28 cellular contexts compared by ENCODE assay signal in the genomic region with DNA sequence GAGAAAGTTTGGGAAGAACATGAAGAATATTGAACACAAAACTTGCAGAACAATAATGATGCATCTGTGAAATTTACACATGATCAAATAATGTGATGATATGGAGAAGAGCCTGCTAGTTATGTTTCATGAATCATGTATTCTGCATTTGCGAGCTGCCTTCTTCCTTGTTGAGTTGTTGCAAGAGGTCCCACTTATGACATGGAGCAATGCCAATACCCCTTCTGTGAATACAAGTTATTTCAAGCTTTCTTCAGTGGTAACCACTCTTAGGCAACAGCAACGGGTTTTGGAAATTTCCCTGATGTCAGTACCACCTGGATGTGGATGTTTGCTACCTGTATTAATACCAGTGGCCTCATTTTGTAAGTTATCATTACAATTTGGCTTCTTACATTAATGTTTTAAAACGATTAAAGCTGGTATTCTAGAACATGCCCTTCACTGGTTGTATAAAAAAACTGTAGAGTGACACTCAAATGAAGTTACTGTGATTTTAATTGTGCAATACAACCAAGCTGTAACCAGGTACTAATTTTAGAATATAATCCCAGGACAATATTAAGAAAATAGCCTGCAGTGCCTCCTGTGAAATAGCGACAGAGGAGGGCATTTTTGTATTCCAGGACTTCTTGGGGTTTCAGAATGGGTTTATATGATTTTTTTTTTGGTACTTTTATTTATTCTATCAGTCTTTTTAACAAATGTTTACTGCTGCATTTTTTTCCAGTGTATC. TPM values are rescaled to one million over a fixed set of nuclear protein-coding genes. Genes with fewer than 3 reads are reported as not detected.
A peak's percentile ranks its signal among the peaks of the same experiment; 100 is the strongest.
DNase-seq lines count a peak whose midpoint lies in the region; ATAC-seq and TF ChIP-seq lines count a peak whose summit lies in the region.
"Had no signal": no experiment of that assay in that cellular context is flagged by ENCODE, and none has a peak within 500 bp of the region (broad histone marks: within the 10 kb centered on the region; RNA-seq: fewer than 3 reads in every experiment).

No MANE protein-coding gene starts in this region.

- WGBS in sigmoid colon, 2 donors: 68 to 78% methylated on average over 4 of the region's 4 CpGs

- intact Hi-C loops in Right ventricle myocardium superior (cut with DNase I): no loop called here
- intact Hi-C loops in left cardiac atrium (cut with DNase I): no loop called here
- intact Hi-C loops in sigmoid colon (cut with DNase I): no loop called here

- no peaks in the 10 kb centered on the region for H3K9me3 ChIP-seq in sigmoid colon

- no peak for TF ChIP-seq EP300 in sigmoid colon (IDR thresholded peaks at IDR 0.05)

- DNase-seq in Right ventricle myocardium superior: no peak
- DNase-seq in left cardiac atrium: no peak
- peak; percentile 5 for DNase-seq in amniotic epithelial cell (ENCODE audit: low read depth)
- DNase-seq in foreskin fibroblast: peak; percentile 35 to 58
- DNase-seq in sigmoid colon: no peak
- DNase-seq in activated CD4-positive, alpha-beta T cell treated with anti-CD3 and anti-CD28 coated beads, Interleukin-2, amount 50 U/mL, for 4 hours: no peak
- DNase-seq: activated CD4-positive, alpha-beta T cell treated with anti-CD3 and anti-CD28 coated beads, Interleukin-2, amount 50 U/mL, for 48 hours; activated effector memory CD4-positive, alpha-beta T cell treated with anti-CD3 and anti-CD28 coated beads, Interleukin-2, amount 50 U/mL, for 16 hours; activated naive CD8-positive, alpha-beta T cell treated with anti-CD3 and anti-CD28 coated beads, Interleukin-2, amount 50 U/mL, for 24 hours; brain microvascular endothelial cell; foreskin melanocyte; immature natural killer cell; MM.1S; NCI-H187; NCI-H345 had no signal

- H3K4me3 ChIP-seq in foreskin fibroblast (ENCODE audit: low read depth in 1 of 2, low read length in 2 of 2) (no peak overlapping the region), sigmoid colon (no peak overlapping the region)
- H3K4me3 ChIP-seq: hepatocyte had no signal

- TF ChIP-seq POLR2A in sigmoid colon (IDR thresholded peaks at IDR 0.05): no peak

- H3K4me1 ChIP-seq in sigmoid colon: no peaks in the 10 kb centered on the region

- H3K36me3 ChIP-seq in sigmoid colon: no peaks in the 10 kb centered on the region
- H3K36me3 ChIP-seq: brain microvascular endothelial cell had no signal

- no peaks in the 10 kb centered on the region for H3K27me3 ChIP-seq in sigmoid colon
- H3K27me3 ChIP-seq: brain microvascular endothelial cell, hepatocyte had no signal

- no peak for TF ChIP-seq CTCF in foreskin fibroblast (IDR thresholded peaks at IDR 0.05; ENCODE audit: low read depth, low read length)
- TF ChIP-seq CTCF in sigmoid colon (IDR thresholded peaks at IDR 0.05): no peak

- no peak overlapping the region for H3K27ac ChIP-seq in sigmoid colon
- H3K27ac ChIP-seq: brain microvascular endothelial cell, C4-2B, hepatocyte had no signal

- ATAC-seq in Right ventricle myocardium superior (ENCODE audit: poor library complexity) (peak; percentile 77), left cardiac atrium (no peak), HG03108 (IDR thresholded peaks at IDR 0.05; ENCODE audit: unreplicated experiment) (no peak), GM19463 (IDR thresholded peaks at IDR 0.05; ENCODE audit: unreplicated experiment) (no peak)
- ATAC-seq: activated naive CD8-positive, alpha-beta T cell treated with anti-CD3 and anti-CD28 coated beads, Interleukin-2, amount 50 U/mL, for 24 hours; Panc1 had no signal

RNA-seq across cellular contexts. Expression of a gene that starts 25.3 kb away (rescaled TPM):
- total RNA-seq in Right ventricle myocardium superior (not detected), left cardiac atrium (not detected), sigmoid colon (not detected)
- 1 to 10 TPM in 1 of 3 donors, under 1 TPM in 1, not detected in 1; 0.41 to 1.2 TPM for polyA plus RNA-seq in sigmoid colon
- total RNA-seq: G401; H1; lower leg skin; posterior vena cava; SK-MEL-5; subcutaneous adipose tissue; T-helper 2 cell treated with Interferon-gamma antibody and Interleukin-4, amounts not matched to agents 100 ng/mL and 5 ng/mL, for 36 hours; ureter had no signal
- polyA plus RNA-seq: H1, immature natural killer cell had no signal

Comparison
In these comparisons a context has a peak if more than half of its experiments do, and no peak if none do; other contexts are left out.
1. DNase-seq: peak in amniotic epithelial cell (single experiment) and foreskin fibroblast (2 of 2); none in Right ventricle myocardium superior (single experiment), left cardiac atrium (single experiment), sigmoid colon (single experiment) and activated CD4-positive, alpha-beta T cell treated with anti-CD3 and anti-CD28 coated beads, Interleukin-2, amount 50 U/mL, for 4 hours (0 of 2).